In the genomic region with DNA sequence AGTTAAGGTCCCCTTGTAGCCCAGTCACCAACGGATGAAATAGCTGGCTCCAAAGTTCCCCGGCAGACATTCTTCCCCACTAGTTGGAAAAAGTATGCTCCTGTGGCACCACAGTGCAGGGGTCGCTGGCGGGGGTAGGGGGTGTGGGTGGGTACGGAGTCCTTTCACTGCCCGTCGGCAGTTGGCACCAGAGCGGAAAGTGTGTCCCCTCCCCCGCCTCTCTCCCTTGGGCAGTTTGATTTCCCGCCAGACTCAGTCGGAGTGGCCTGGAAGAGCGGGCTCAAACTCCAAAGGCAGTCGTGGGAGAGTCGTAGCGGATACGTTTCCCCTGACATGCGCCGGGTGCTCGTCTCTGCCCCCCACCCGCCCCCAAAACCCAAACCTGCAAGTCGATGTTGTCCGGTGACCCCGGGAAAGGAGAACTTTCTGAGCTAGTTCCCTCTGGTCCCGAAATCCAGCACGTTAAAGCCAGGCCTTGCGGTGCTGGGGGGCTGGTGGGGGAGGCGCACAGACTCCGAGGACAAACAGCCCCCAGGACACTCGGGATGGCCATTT, we compare ENCODE assay signal across 16 cellular contexts. TPM values are rescaled to one million over a fixed set of nuclear protein-coding genes. Genes with fewer than 3 reads are reported as not detected.
DNase-seq lines count a peak whose midpoint lies in the region; ATAC-seq and TF ChIP-seq lines count a peak whose summit lies in the region.
"Had no signal": no experiment of that assay in that cellular context is flagged by ENCODE, and none has a peak within 500 bp of the region (broad histone marks: within the 10 kb centered on the region; RNA-seq: fewer than 3 reads in every experiment).

No MANE protein-coding gene starts in this region.

- DNase-seq in DMS53 (lab: John Stamatoyannopoulos, UW), result peak; percentile 63
- DNase-seq in DMS53 treated with DMSO at 0.1 percent for 48 hours (lab: John Stamatoyannopoulos, UW; ENCODE audit: unreplicated experiment), result no peak
- peak; percentile 9 for DNase-seq in GM10266 (ENCODE audit: extremely low spot score)
- no peak for DNase-seq in activated B cell treated with CpG ODN at 0.5 μM for 24 hours
- DNase-seq in left kidney (ENCODE audit: low read depth, low spot score), result peak; percentile 78
- DNase-seq in activated CD8-positive, alpha-beta T cell treated with anti-CD3 and anti-CD28 coated beads for 36 hours, result no peak
- DNase-seq in hippocampal formation (lab: John Stamatoyannopoulos, UW), result no peak
- no peak for DNase-seq in natural killer cell treated with Interleukin-12 subunit alpha and Interleukin-12 subunit beta and Interleukin-15 and Interleukin-18, amount 100 ng/mL, for 72 hours (ENCODE audit: low spot score)
- DNase-seq: aorta, colonic mucosa, heart left ventricle, left colon, NCI-H1694 treated with DMSO at 0.1 percent for 48 hours, NCI-H524 treated with DMSO at 0.1 percent for 48 hours had no signal

- no peak overlapping the region for H3K4me3 Mint-ChIP-seq in activated B cell treated with CpG ODN at 0.5 μM for 24 hours
- H3K4me3 Mint-ChIP-seq in activated CD8-positive, alpha-beta T cell treated with anti-CD3 and anti-CD28 coated beads for 36 hours, result no peak overlapping the region
- H3K4me3 Mint-ChIP-seq in natural killer cell treated with Interleukin-12 subunit alpha and Interleukin-12 subunit beta and Interleukin-15 and Interleukin-18, amount 100 ng/mL, for 72 hours, result no peak overlapping the region

- POLR2A ChIA-PET in activated B cell treated with CpG ODN at 0.5 μM for 24 hours (lab: Charles Lee), result interaction anchor here (0.7 kb wide), 1 partner anchor 401 kb away, joined by 4 read pairs; no protein-coding TSS in a partner anchor
- POLR2A ChIA-PET in activated CD8-positive, alpha-beta T cell treated with anti-CD3 and anti-CD28 coated beads for 36 hours (lab: Charles Lee), result no interaction called here

- H3K27ac Mint-ChIP-seq in activated B cell treated with CpG ODN at 0.5 μM for 24 hours, result peak overlapping the region; percentile 30
- H3K27ac Mint-ChIP-seq in activated CD8-positive, alpha-beta T cell treated with anti-CD3 and anti-CD28 coated beads for 36 hours, result no peak overlapping the region
- no peak overlapping the region for H3K27ac Mint-ChIP-seq in natural killer cell treated with Interleukin-12 subunit alpha and Interleukin-12 subunit beta and Interleukin-15 and Interleukin-18, amount 100 ng/mL, for 72 hours

- TF ChIP-seq CTCF in GM10266 (IDR thresholded peaks at IDR 0.05; ENCODE audit: control insufficient read depth, insufficient read depth, low read depth, missing control alignments) (no peak), activated B cell treated with CpG ODN at 0.5 μM for 24 hours (IDR thresholded peaks at IDR 0.05) (no peak)
- TF ChIP-seq CTCF in activated CD8-positive, alpha-beta T cell treated with anti-CD3 and anti-CD28 coated beads for 36 hours (IDR thresholded peaks at IDR 0.05), result no peak

- peaks cover 14% of the 10 kb centered on the region for H3K9me3 Mint-ChIP-seq in activated B cell treated with CpG ODN at 0.5 μM for 24 hours
- H3K9me3 Mint-ChIP-seq in activated CD8-positive, alpha-beta T cell treated with anti-CD3 and anti-CD28 coated beads for 36 hours, result peaks cover 6% of the 10 kb centered on the region
- H3K9me3 Mint-ChIP-seq in natural killer cell treated with Interleukin-12 subunit alpha and Interleukin-12 subunit beta and Interleukin-15 and Interleukin-18, amount 100 ng/mL, for 72 hours, result no peaks in the 10 kb centered on the region

- intact Hi-C loops in activated B cell treated with CpG ODN at 0.5 μM for 24 hours (cut with micrococcal nuclease), result no loop called here
- intact Hi-C loops in activated CD8-positive, alpha-beta T cell treated with anti-CD3 and anti-CD28 coated beads for 36 hours (cut with micrococcal nuclease), result loop anchor here (5.0 kb wide), 1 partner anchor 82 kb away; no protein-coding TSS in a partner anchor

- CTCF ChIA-PET in activated B cell treated with CpG ODN at 0.5 μM for 24 hours (lab: Charles Lee), result no interaction called here
- CTCF ChIA-PET in activated CD8-positive, alpha-beta T cell treated with anti-CD3 and anti-CD28 coated beads for 36 hours (lab: Charles Lee), result interaction anchor here (0.5 to 3.7 kb wide), 2 partner anchors 82 to 127 kb away, joined by 3 to 21 read pairs; no protein-coding TSS in a partner anchor

- no peak for ATAC-seq in activated B cell treated with CpG ODN at 0.5 μM for 24 hours (ENCODE audit: low read depth)
- no peak for ATAC-seq in activated CD8-positive, alpha-beta T cell treated with anti-CD3 and anti-CD28 coated beads for 36 hours
- ATAC-seq in natural killer cell treated with Interleukin-12 subunit alpha and Interleukin-12 subunit beta and Interleukin-15 and Interleukin-18, amount 100 ng/mL, for 72 hours, result no peak
- ATAC-seq: heart left ventricle, left colon had no signal

- no peaks in the 10 kb centered on the region for H3K36me3 Mint-ChIP-seq in activated B cell treated with CpG ODN at 0.5 μM for 24 hours (ENCODE audit: low read depth)
- peaks cover 6% of the 10 kb centered on the region for H3K36me3 Mint-ChIP-seq in activated CD8-positive, alpha-beta T cell treated with anti-CD3 and anti-CD28 coated beads for 36 hours (ENCODE audit: low read depth)
- peaks cover 14% of the 10 kb centered on the region for H3K36me3 Mint-ChIP-seq in natural killer cell treated with Interleukin-12 subunit alpha and Interleukin-12 subunit beta and Interleukin-15 and Interleukin-18, amount 100 ng/mL, for 72 hours

- peaks cover 13% of the 10 kb centered on the region for H3K4me1 Mint-ChIP-seq in activated B cell treated with CpG ODN at 0.5 μM for 24 hours
- H3K4me1 Mint-ChIP-seq in activated CD8-positive, alpha-beta T cell treated with anti-CD3 and anti-CD28 coated beads for 36 hours (ENCODE audit: low read depth), result peaks cover 47% of the 10 kb centered on the region
- H3K4me1 Mint-ChIP-seq in natural killer cell treated with Interleukin-12 subunit alpha and Interleukin-12 subunit beta and Interleukin-15 and Interleukin-18, amount 100 ng/mL, for 72 hours (ENCODE audit: low read depth in 2 of 2), result peaks cover 16 to 36% of the 10 kb centered on the region in 2 donors

- peaks cover 81% of the 10 kb centered on the region for H3K27me3 Mint-ChIP-seq in activated B cell treated with CpG ODN at 0.5 μM for 24 hours
- H3K27me3 Mint-ChIP-seq in activated CD8-positive, alpha-beta T cell treated with anti-CD3 and anti-CD28 coated beads for 36 hours, result peaks cover 90% of the 10 kb centered on the region
- H3K27me3 Mint-ChIP-seq in natural killer cell treated with Interleukin-12 subunit alpha and Interleukin-12 subunit beta and Interleukin-15 and Interleukin-18, amount 100 ng/mL, for 72 hours, result peaks cover 63 to 79% of the 10 kb centered on the region in 2 donors

RNA-seq across cellular contexts. Expression of gene FOXB1, which starts 4.5 kb away (rescaled TPM):
- total RNA-seq in activated B cell treated with CpG ODN at 0.5 μM for 24 hours, result not detected in 2 replicates
- total RNA-seq in activated CD8-positive, alpha-beta T cell treated with anti-CD3 and anti-CD28 coated beads for 36 hours, result under 1 TPM; 0.13 to 0.36 TPM
- under 1 TPM in 1 of 2 donors, not detected in 1; 0.10 TPM for total RNA-seq in natural killer cell treated with Interleukin-12 subunit alpha and Interleukin-12 subunit beta and Interleukin-15 and Interleukin-18, amount 100 ng/mL, for 72 hours
- total RNA-seq: aorta, colonic mucosa, heart left ventricle, left colon, LHCN-M2, RPMI7951 had no signal

Comparison
In these comparisons a context has a peak if more than half of its experiments do, and no peak if none do; other contexts are left out.
1. DNase-seq: peak in DMS53 (single experiment), GM10266 (single experiment) and left kidney (single experiment); none in DMS53 treated with DMSO at 0.1 percent for 48 hours (single experiment), activated B cell treated with CpG ODN at 0.5 μM for 24 hours (single experiment), activated CD8-positive, alpha-beta T cell treated with anti-CD3 and anti-CD28 coated beads for 36 hours (single experiment), hippocampal formation (0 of 2) and natural killer cell treated with Interleukin-12 subunit alpha and Interleukin-12 subunit beta and Interleukin-15 and Interleukin-18, amount 100 ng/mL, for 72 hours (single experiment).